In genomic region chr1:53837924-53838653, GRCh38 we compare ENCODE assay signal across 1 cellular context.
TF ChIP-seq lines count a peak whose summit lies in the region.

Gene NDC1 (minus strand): TSS chr1:53838296. CDS start chr1:53838261, 35 bp downstream.

TF ChIP-seq in HEK293, 187 proteins besides CTCF, POLR2A, EP300 and RAD21 (continued from another document and continues in another):
- TF ChIP-seq ZNF280D (tag by site-specific recombination; IDR thresholded peaks at IDR 0.05), result no peak
- no peak for TF ChIP-seq MYNN (tag by site-specific recombination; IDR thresholded peaks at IDR 0.05; ENCODE audit: borderline replicate concordance)
- TF ChIP-seq ZNF211 (tag by site-specific recombination; IDR thresholded peaks at IDR 0.05; ENCODE audit: low read depth), result no peak
- TF ChIP-seq ZNF426 (tag by site-specific recombination; IDR thresholded peaks at IDR 0.05), result no peak
- TF ChIP-seq ZBTB11 (tag by site-specific recombination; conservative IDR thresholded peaks at IDR 0.05; ENCODE audit: low read depth), result peak; percentile 87
- TF ChIP-seq KLF7 (tag by site-specific recombination; IDR thresholded peaks at IDR 0.05; ENCODE audit: borderline replicate concordance), result peak; percentile 72; the same call in 1 of the 2 replicates
- peak; percentile 74 for TF ChIP-seq ZNF692 (tag by site-specific recombination; IDR thresholded peaks at IDR 0.05)
- TF ChIP-seq ZNF621 (tag by site-specific recombination; IDR thresholded peaks at IDR 0.05), result no peak
- no peak for TF ChIP-seq ZNF292 (tag by site-specific recombination; IDR thresholded peaks at IDR 0.05; ENCODE audit: borderline replicate concordance, low read depth)
- peak; percentile 95; the same call in 1 of the 2 replicates for TF ChIP-seq ZNF391 (tag by site-specific recombination; IDR thresholded peaks at IDR 0.05; ENCODE audit: borderline replicate concordance, low read depth)
- TF ChIP-seq ZNF398 (tag by site-specific recombination; IDR thresholded peaks at IDR 0.05), result no peak
- TF ChIP-seq ZNF654 (tag by site-specific recombination; IDR thresholded peaks at IDR 0.05; ENCODE audit: low read depth), result peak; percentile 9; the same call in 1 of the 2 replicates
- peak; percentile 82; the same call in 1 of the 2 replicates for TF ChIP-seq INSM2 (tag by site-specific recombination; IDR thresholded peaks at IDR 0.05)
- TF ChIP-seq ZNF747 (tag by site-specific recombination; IDR thresholded peaks at IDR 0.05), result no peak
- TF ChIP-seq ZNF335 (tag by site-specific recombination; conservative IDR thresholded peaks at IDR 0.05), result peak; percentile 100
- no peak; the same call in 1 of the 2 replicates for TF ChIP-seq ZSCAN18 (tag by site-specific recombination; IDR thresholded peaks at IDR 0.05)
- 0 out of 2 replicates have a peak, but pooled peaks have one; percentile 14 for TF ChIP-seq ZNF623 (tag by site-specific recombination; IDR thresholded peaks at IDR 0.05)
- TF ChIP-seq ZNF174 (tag by site-specific recombination; IDR thresholded peaks at IDR 0.05), result no peak
- no peak for TF ChIP-seq ZSCAN16 (tag by site-specific recombination; IDR thresholded peaks at IDR 0.05)
- TF ChIP-seq ZNF558 (tag by site-specific recombination; IDR thresholded peaks at IDR 0.05), result peak; percentile 68; the same call in 1 of the 2 replicates
- TF ChIP-seq ZNF24 (tag by site-specific recombination; IDR thresholded peaks at IDR 0.05), result peak; percentile 83
- TF ChIP-seq ZNF585B (tag by site-specific recombination; IDR thresholded peaks at IDR 0.05), result no peak
- no peak for TF ChIP-seq ZNF571 (tag by site-specific recombination; IDR thresholded peaks at IDR 0.05)
- no peak for TF ChIP-seq ZNF202 (tag by site-specific recombination; IDR thresholded peaks at IDR 0.05; ENCODE audit: borderline replicate concordance)
- no peak for TF ChIP-seq SETDB1 (IDR thresholded peaks at IDR 0.05; ENCODE audit: insufficient read length, low read length)
- peak; percentile 25; the same call in 1 of the 2 replicates for TF ChIP-seq WT1 (tag by site-specific recombination; IDR thresholded peaks at IDR 0.05)
- no peak for TF ChIP-seq ZNF148 (tag by site-specific recombination; IDR thresholded peaks at IDR 0.05; ENCODE audit: borderline replicate concordance)
- peak; percentile 99 for TF ChIP-seq YY2 (tag by site-specific recombination; IDR thresholded peaks at IDR 0.05)
- no peak for TF ChIP-seq ZNF19 (tag by site-specific recombination; IDR thresholded peaks at IDR 0.05; ENCODE audit: low read depth)
- TF ChIP-seq ZNF157 (tag by site-specific recombination; IDR thresholded peaks at IDR 0.05), result no peak
- TF ChIP-seq ZNF223 (tag by site-specific recombination; IDR thresholded peaks at IDR 0.05), result no peak
- no peak for TF ChIP-seq ZNF433 (tag by site-specific recombination; IDR thresholded peaks at IDR 0.05; ENCODE audit: low read depth)
- peak; percentile 60; the same call in 1 of the 2 replicates for TF ChIP-seq ELK4 (IDR thresholded peaks at IDR 0.05; ENCODE audit: borderline replicate concordance, low read depth, low read length)
- peak; percentile 99 for TF ChIP-seq ZBTB26 (tag by site-specific recombination; optimal IDR thresholded peaks at IDR 0.05)
- 0 out of 2 replicates have a peak, but pooled peaks have one; percentile 80 for TF ChIP-seq ZNF785 (tag by site-specific recombination; IDR thresholded peaks at IDR 0.05)
- peak; percentile 91 for TF ChIP-seq YY1 (tag by site-specific recombination; IDR thresholded peaks at IDR 0.05)
- 0 out of 2 replicates have a peak, but pooled peaks have one; percentile 39 for TF ChIP-seq ZNF266 (tag by site-specific recombination; IDR thresholded peaks at IDR 0.05; ENCODE audit: low read depth)
- TF ChIP-seq BCL6B (tag by site-specific recombination; IDR thresholded peaks at IDR 0.05), result no peak
- peak; percentile 67 for TF ChIP-seq GLIS2 (tag by site-specific recombination; IDR thresholded peaks at IDR 0.05)
- TF ChIP-seq ZNF624 (tag by site-specific recombination; IDR thresholded peaks at IDR 0.05), result no peak
- TF ChIP-seq ZBTB48 (tag by site-specific recombination; IDR thresholded peaks at IDR 0.05), result peak; percentile 89
